Comparison of ENCODE assay signal across 21 cellular contexts in the genomic region with DNA sequence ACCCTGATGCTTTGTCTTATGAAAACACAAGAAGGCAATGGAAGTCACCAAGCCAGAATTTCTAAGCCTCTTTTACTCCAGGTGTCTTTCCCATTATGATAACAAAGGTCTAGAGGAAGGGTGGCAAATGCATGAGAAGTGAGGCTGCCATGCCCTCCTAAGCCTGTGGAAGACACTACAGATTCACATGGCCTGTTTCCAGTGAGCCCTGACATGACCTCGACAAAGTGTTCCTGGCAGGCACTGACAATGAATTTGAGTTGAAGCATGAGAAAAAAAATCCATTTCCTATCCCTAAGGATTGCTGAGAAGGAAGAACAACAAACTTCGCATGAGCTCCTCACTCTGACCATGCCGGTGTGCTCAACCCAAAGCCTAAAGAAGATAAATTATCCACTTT.
DNase-seq lines count a peak whose midpoint lies in the region; ATAC-seq, FAIRE-seq and TF ChIP-seq lines count a peak whose summit lies in the region.
"Had no signal": no experiment of that assay in that cellular context is flagged by ENCODE, and none has a peak within 500 bp of the region (broad histone marks: within the 10 kb centered on the region; RNA-seq: fewer than 3 reads in every experiment).

No MANE protein-coding gene starts in this region.

- POLR2A ChIA-PET in H1 (lab: Charles Lee; ENCODE audit: partially characterized antibody), result no interaction called here

- no peak overlapping the region for H3K27ac ChIP-seq in H1 (ENCODE audit: low read depth, low read length)
- no peak overlapping the region for H3K27ac ChIP-seq in breast epithelium
- H3K27ac ChIP-seq: 22Rv1, RWPE1, SJSA1 had no signal

- H3K4me1 ChIP-seq in H1 (replicated peaks in 1 of 4; ENCODE audit: control insufficient read depth in 3 of 4, insufficient read depth in 4 of 4, low read length in 3 of 4), result no peaks in the 10 kb centered on the region
- no peaks in the 10 kb centered on the region for H3K4me1 ChIP-seq in breast epithelium

- intact Hi-C loops in breast epithelium (cut with DNase I; ENCODE audit: low total_unique reads), result no loop called here

- no peaks in the 10 kb centered on the region for H3K79me1 ChIP-seq in H1 (ENCODE audit: low read depth, low read length)

- H3K56ac ChIP-seq in H1 (replicated peaks; ENCODE audit: insufficient read length, low read depth, low read length), result no peak overlapping the region

- no peak overlapping the region for H3K14ac ChIP-seq in H1 (ENCODE audit: insufficient read length)

- TF ChIP-seq CTCF in H1 (IDR thresholded peaks at IDR 0.05; ENCODE audit: control extremely low read depth in 1 of 3, insufficient read depth in 1 of 3, low read depth in 1 of 3, low read length in 3 of 3) (no peak), breast epithelium (IDR thresholded peaks at IDR 0.05) (no peak)

- peak overlapping the region; percentile 19; the same call in 1 of the 2 replicates for H2AFZ ChIP-seq in H1 (ENCODE audit: low read length)

- H3K23me2 ChIP-seq in H1 (ENCODE audit: low read depth, low read length), result no peaks in the 10 kb centered on the region

- no peak for TF ChIP-seq POLR2A in H1 (IDR thresholded peaks at IDR 0.05; ENCODE audit: control extremely low read depth in 1 of 2, low read depth in 2 of 2, low read length in 2 of 2)
- TF ChIP-seq POLR2A in breast epithelium (IDR thresholded peaks at IDR 0.05), result no peak

- no peak for TF ChIP-seq RAD21 in H1 (IDR thresholded peaks at IDR 0.05 in 1 of 2, conservative IDR thresholded peaks at IDR 0.05 in 1 of 2; ENCODE audit: low read depth in 2 of 2, low read length in 2 of 2)

- WGBS in H1 (ENCODE audit: extremely low coverage in 1 of 2, insufficient coverage in 1 of 2, insufficient read length in 1 of 2, insufficient replicate concordance in 2 of 2, low coverage in 1 of 2, low lambda C conversion rate in 2 of 2, missing lambda C conversion rate in 1 of 2), 2 experiments, result 91% methylated on average over 3 of the region's 3 CpGs; no CpG with 5 or more reads in 1 of the 2 experiments

- H2BK120ac ChIP-seq in H1 (replicated peaks; ENCODE audit: low read depth, low read length), result no peak overlapping the region

- H4K91ac ChIP-seq in H1 (replicated peaks; ENCODE audit: insufficient read length, low read length), result no peak overlapping the region

- H2BK15ac ChIP-seq in H1 (ENCODE audit: low read length), result no peak overlapping the region

- TF ChIP-seq EP300 in H1 (IDR thresholded peaks at IDR 0.05; ENCODE audit: borderline replicate concordance in 1 of 2, low read depth in 2 of 2, low read length in 2 of 2), result no peak

- no peak overlapping the region for H3K4me3 ChIP-seq in H1 (ENCODE audit: extremely low read depth in 1 of 4, insufficient read depth in 2 of 4, low read depth in 3 of 4, low read length in 4 of 4)
- H3K4me3 ChIP-seq in skeletal muscle cell (ENCODE audit: low read depth, low read length), result no peak overlapping the region
- no peak overlapping the region for H3K4me3 ChIP-seq in breast epithelium
- H3K4me3 ChIP-seq: K562, SJSA1 had no signal

- H2BK12ac ChIP-seq in H1 (ENCODE audit: low read depth, low read length), result no peak overlapping the region

- FAIRE-seq in H1 (lab: Jason Lieb, UNC), result no peak
- FAIRE-seq: GM12892, H54, K562 had no signal

- H3K36me3 ChIP-seq in H1 (ENCODE audit: control insufficient read depth in 2 of 4, insufficient read depth in 4 of 4, low read length in 3 of 4), result no peaks in the 10 kb centered on the region
- H3K36me3 ChIP-seq in breast epithelium, result no peaks in the 10 kb centered on the region
- H3K36me3 ChIP-seq: SJSA1 had no signal

- H2BK5ac ChIP-seq in H1 (ENCODE audit: low read depth, low read length), result no peak overlapping the region

- no peak overlapping the region for H3K4me2 ChIP-seq in H1 (ENCODE audit: insufficient read depth in 1 of 2, low read depth in 2 of 2, low read length in 2 of 2)

- no peaks in the 10 kb centered on the region for H3K79me2 ChIP-seq in H1 (ENCODE audit: control insufficient read depth in 1 of 2, insufficient read depth in 2 of 2, low read length in 2 of 2)

- H4K20me1 ChIP-seq in H1 (replicated peaks in 1 of 2; ENCODE audit: control insufficient read depth in 1 of 2, insufficient read depth in 2 of 2, low read length in 2 of 2), result no peaks in the 10 kb centered on the region

- no peak for ATAC-seq in HG02798 (IDR thresholded peaks at IDR 0.05; ENCODE audit: poor library complexity, unreplicated experiment)
- ATAC-seq: K562 had no signal

- H2BK20ac ChIP-seq in H1 (ENCODE audit: low read length), result no peak overlapping the region

- no peaks in the 10 kb centered on the region for H3K27me3 ChIP-seq in H1 (replicated peaks in 1 of 4; ENCODE audit: control insufficient read depth in 3 of 4, extremely low read depth in 1 of 4, insufficient read depth in 3 of 4, low read length in 3 of 4)
- no peaks in the 10 kb centered on the region for H3K27me3 ChIP-seq in breast epithelium

- no peak overlapping the region for H4K8ac ChIP-seq in H1 (ENCODE audit: extremely low read depth, insufficient read depth, low read length)

- DNase-seq in DMS53 (lab: John Stamatoyannopoulos, UW) (peak; percentile 4), DMS53 treated with DMSO at 0.1 percent for 48 hours (lab: John Stamatoyannopoulos, UW; ENCODE audit: unreplicated experiment) (no peak), H1 (ENCODE audit: low read depth in 1 of 2, low spot score in 2 of 2) (no peak), skeletal muscle cell (ENCODE audit: low read depth) (peak; percentile 42), breast epithelium (ENCODE audit: low spot score in 2 of 2) (no peak), A172 (ENCODE audit: low spot score) (no peak)
- DNase-seq: Caco-2; CD4-positive, alpha-beta T cell; DMS79; HFFc6; NCI-H1694; NCI-H2227 treated with DMSO at 0.1 percent for 48 hours; NCI-H524 treated with DMSO at 0.1 percent for 48 hours had no signal

- no peak overlapping the region for H2AK5ac ChIP-seq in H1 (ENCODE audit: low read depth, low read length)

- CTCF ChIA-PET in H1 (lab: Charles Lee; ENCODE audit: partially characterized antibody), result interaction anchor here (0.6 to 1.8 kb wide), 13 partner anchors 9 to 442 kb away, joined by 3 to 7 read pairs (median 3); no protein-coding TSS in a partner anchor

- H4K5ac ChIP-seq in H1 (ENCODE audit: insufficient read length, low read depth, low read length), result no peak overlapping the region

- H3K9me3 ChIP-seq in H1 (ENCODE audit: insufficient read depth in 2 of 2, low read depth in 1 of 2, low read length in 1 of 2), result no peaks in the 10 kb centered on the region
- H3K9me3 ChIP-seq in breast epithelium, result no peaks in the 10 kb centered on the region
- H3K9me3 ChIP-seq: Caco-2, SJSA1 had no signal

- no peak overlapping the region for H3K4ac ChIP-seq in H1 (replicated peaks; ENCODE audit: insufficient read length, low read depth, low read length)

- no peak overlapping the region for H3K18ac ChIP-seq in H1 (ENCODE audit: extremely low read depth, low read length)

- no peak overlapping the region for H3K23ac ChIP-seq in H1 (ENCODE audit: insufficient read length)

- H3K9ac ChIP-seq in H1 (replicated peaks in 1 of 4; ENCODE audit: extremely low read depth in 1 of 4, low read depth in 3 of 4, low read length in 3 of 4), result no peak overlapping the region

TF ChIP-seq in PFSK-1, 5 proteins besides CTCF, POLR2A, EP300 and RAD21:
- TF ChIP-seq POLR2AphosphoS5 (IDR thresholded peaks at IDR 0.05; ENCODE audit: low read depth, low read length) (no peak), SIN3A (IDR thresholded peaks at IDR 0.05; ENCODE audit: borderline replicate concordance, insufficient read depth, low read length) (0 out of 2 replicates have a peak, but pooled peaks have one; percentile 11)

TF ChIP-seq in H1, 55 proteins besides CTCF, POLR2A, EP300 and RAD21:
- TF ChIP-seq POU5F1 (IDR thresholded peaks at IDR 0.05; ENCODE audit: low read depth, low read length) (no peak), RXRA (IDR thresholded peaks at IDR 0.05; ENCODE audit: insufficient read depth, low read depth, low read length) (no peak), NANOG (IDR thresholded peaks at IDR 0.05; ENCODE audit: insufficient read depth, low read depth, low read length, poor library complexity, severe bottlenecking) (no peak), SP4 (IDR thresholded peaks at IDR 0.05; ENCODE audit: low read length) (no peak), RBBP5 (IDR thresholded peaks at IDR 0.05; ENCODE audit: borderline replicate concordance, low read depth, low read length) (no peak), SRF (IDR thresholded peaks at IDR 0.05; ENCODE audit: low read depth, low read length) (no peak), HDAC6 (IDR thresholded peaks at IDR 0.05; ENCODE audit: low read depth, low read length) (no peak), CHD1 (IDR thresholded peaks at IDR 0.05; ENCODE audit: low read depth, low read length) (no peak), CREB1 (IDR thresholded peaks at IDR 0.05) (no peak), TAF7 (optimal IDR thresholded peaks at IDR 0.05; ENCODE audit: borderline replicate concordance, low read depth, low read length) (no peak), RNF2 (IDR thresholded peaks at IDR 0.05; ENCODE audit: borderline replicate concordance, low read depth, low read length, missing control alignments, poor library complexity, severe bottlenecking) (no peak), POLR2AphosphoS5 (IDR thresholded peaks at IDR 0.05; ENCODE audit: low read depth, low read length) (no peak), EGR1 (IDR thresholded peaks at IDR 0.05; ENCODE audit: borderline replicate concordance, low read depth, low read length) (no peak), TEAD4 (IDR thresholded peaks at IDR 0.05; ENCODE audit: low read depth, low read length) (no peak), TAF1 (IDR thresholded peaks at IDR 0.05; ENCODE audit: low read depth, low read length) (no peak)
- TF ChIP-seq, protein P1, sequence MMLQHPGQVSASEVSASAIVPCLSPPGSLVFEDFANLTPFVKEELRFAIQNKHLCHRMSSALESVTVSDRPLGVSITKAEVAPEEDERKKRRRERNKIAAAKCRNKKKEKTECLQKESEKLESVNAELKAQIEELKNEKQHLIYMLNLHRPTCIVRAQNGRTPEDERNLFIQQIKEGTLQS (IDR thresholded peaks at IDR 0.05; ENCODE audit: insufficient read depth, low read depth, low read length), result no peak
- TF ChIP-seq, protein P2, sequence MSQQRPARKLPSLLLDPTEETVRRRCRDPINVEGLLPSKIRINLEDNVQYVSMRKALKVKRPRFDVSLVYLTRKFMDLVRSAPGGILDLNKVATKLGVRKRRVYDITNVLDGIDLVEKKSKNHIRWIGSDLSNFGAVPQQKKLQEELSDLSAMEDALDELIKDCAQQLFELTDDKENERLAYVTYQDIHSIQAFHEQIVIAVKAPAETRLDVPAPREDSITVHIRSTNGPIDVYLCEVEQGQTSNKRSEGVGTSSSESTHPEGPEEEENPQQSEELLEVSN (IDR thresholded peaks at IDR 0.05), result no peak

Comparison
In these comparisons a context has a peak if more than half of its experiments do, and no peak if none do; other contexts are left out.
1. DNase-seq: peak in DMS53 (single experiment) and skeletal muscle cell (single experiment); none in DMS53 treated with DMSO at 0.1 percent for 48 hours (single experiment), H1 (0 of 2), breast epithelium (0 of 2) and A172 (single experiment).